2 cellular contexts compared by ENCODE assay signal in the genomic region with DNA sequence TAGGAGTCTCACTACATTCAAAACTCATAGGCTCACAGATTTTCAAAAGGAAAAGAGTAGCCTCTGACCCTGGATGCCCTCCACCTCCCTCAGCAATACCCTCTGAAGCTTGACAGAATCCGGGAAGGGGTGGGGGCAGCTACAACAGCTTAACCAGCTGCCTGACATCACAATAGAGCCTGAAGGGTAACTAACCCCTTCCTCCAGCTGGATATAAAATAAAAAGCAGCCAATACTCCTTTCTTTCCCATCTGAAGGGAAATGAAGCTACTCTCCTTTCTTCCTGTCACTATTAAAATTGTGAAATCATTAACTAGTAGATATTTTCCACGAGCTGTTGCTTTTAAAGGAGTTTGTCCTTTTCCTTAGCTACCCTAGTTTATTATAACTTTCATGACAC.
TF ChIP-seq lines count a peak whose summit lies in the region.

No MANE protein-coding gene starts in this region.

TF ChIP-seq in A549, 52 proteins besides CTCF, POLR2A, EP300 and RAD21:
- TF ChIP-seq ESRRA (IDR thresholded peaks at IDR 0.05; ENCODE audit: borderline replicate concordance, low read length): no peak
- TF ChIP-seq, protein P1, sequence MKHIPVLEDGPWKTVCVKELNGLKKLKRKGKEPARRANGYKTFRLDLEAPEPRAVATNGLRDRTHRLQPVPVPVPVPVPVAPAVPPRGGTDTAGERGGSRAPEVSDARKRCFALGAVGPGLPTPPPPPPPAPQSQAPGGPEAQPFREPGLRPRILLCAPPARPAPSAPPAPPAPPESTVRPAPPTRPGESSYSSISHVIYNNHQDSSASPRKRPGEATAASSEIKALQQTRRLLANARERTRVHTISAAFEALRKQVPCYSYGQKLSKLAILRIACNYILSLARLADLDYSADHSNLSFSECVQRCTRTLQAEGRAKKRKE (CRISPR knock-in tag; IDR thresholded peaks at IDR 0.05; ENCODE audit: low read depth): no peak
- no peak for TF ChIP-seq FOSL2 (IDR thresholded peaks at IDR 0.05)
- TF ChIP-seq FOSL2 (CRISPR knock-in tag; IDR thresholded peaks at IDR 0.05): no peak
- no peak for TF ChIP-seq RNF2 (IDR thresholded peaks at IDR 0.05; ENCODE audit: borderline replicate concordance, low read depth)
- TF ChIP-seq ZSCAN20 (CRISPR knock-in tag; IDR thresholded peaks at IDR 0.05): no peak
- no peak for TF ChIP-seq TFCP2L1 (CRISPR knock-in tag; IDR thresholded peaks at IDR 0.05)
- no peak for TF ChIP-seq EHF (CRISPR knock-in tag; IDR thresholded peaks at IDR 0.05)
- TF ChIP-seq CEBPB (IDR thresholded peaks at IDR 0.05): no peak
- no peak for TF ChIP-seq CBX8 (IDR thresholded peaks at IDR 0.05)
- TF ChIP-seq CHD4 (IDR thresholded peaks at IDR 0.05; ENCODE audit: borderline replicate concordance): no peak
- TF ChIP-seq HEYL (CRISPR knock-in tag; IDR thresholded peaks at IDR 0.05): no peak
- no peak for TF ChIP-seq BHLHE40 (IDR thresholded peaks at IDR 0.05; ENCODE audit: low read depth, low read length)
TF ChIP-seq in A549: peak in this region for 0.

TF ChIP-seq in SK-N-SH, 30 proteins besides CTCF, POLR2A, EP300 and RAD21:
- TF ChIP-seq, protein P2, sequence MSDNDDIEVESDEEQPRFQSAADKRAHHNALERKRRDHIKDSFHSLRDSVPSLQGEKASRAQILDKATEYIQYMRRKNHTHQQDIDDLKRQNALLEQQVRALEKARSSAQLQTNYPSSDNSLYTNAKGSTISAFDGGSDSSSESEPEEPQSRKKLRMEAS (IDR thresholded peaks at IDR 0.05; ENCODE audit: low read depth): no peak
- TF ChIP-seq TCF12 (IDR thresholded peaks at IDR 0.05) (no peak), RFX5 (IDR thresholded peaks at IDR 0.05; ENCODE audit: low read length) (no peak), SMC3 (IDR thresholded peaks at IDR 0.05; ENCODE audit: low read depth, low read length) (no peak), MEF2A (IDR thresholded peaks at IDR 0.05; ENCODE audit: borderline replicate concordance, low read depth) (no peak), EZH2phosphoT487 (IDR thresholded peaks at IDR 0.05; ENCODE audit: borderline replicate concordance, low read depth) (no peak), TAF1 (IDR thresholded peaks at IDR 0.05; ENCODE audit: borderline replicate concordance, low read depth, low read length) (no peak), MXI1 (IDR thresholded peaks at IDR 0.05; ENCODE audit: low read depth, low read length) (no peak), SIN3A (IDR thresholded peaks at IDR 0.05; ENCODE audit: borderline replicate concordance, low read depth, low read length) (no peak), FOSL2 (IDR thresholded peaks at IDR 0.05; ENCODE audit: borderline replicate concordance, low read depth) (no peak), JUND (IDR thresholded peaks at IDR 0.05) (no peak), RXRA (IDR thresholded peaks at IDR 0.05; ENCODE audit: borderline replicate concordance, low read depth) (no peak), NRF1 (IDR thresholded peaks at IDR 0.05; ENCODE audit: low read depth, low read length) (no peak), POLR2AphosphoS5 (IDR thresholded peaks at IDR 0.05; ENCODE audit: low read depth, low read length) (no peak)
- TF ChIP-seq, protein P3, sequence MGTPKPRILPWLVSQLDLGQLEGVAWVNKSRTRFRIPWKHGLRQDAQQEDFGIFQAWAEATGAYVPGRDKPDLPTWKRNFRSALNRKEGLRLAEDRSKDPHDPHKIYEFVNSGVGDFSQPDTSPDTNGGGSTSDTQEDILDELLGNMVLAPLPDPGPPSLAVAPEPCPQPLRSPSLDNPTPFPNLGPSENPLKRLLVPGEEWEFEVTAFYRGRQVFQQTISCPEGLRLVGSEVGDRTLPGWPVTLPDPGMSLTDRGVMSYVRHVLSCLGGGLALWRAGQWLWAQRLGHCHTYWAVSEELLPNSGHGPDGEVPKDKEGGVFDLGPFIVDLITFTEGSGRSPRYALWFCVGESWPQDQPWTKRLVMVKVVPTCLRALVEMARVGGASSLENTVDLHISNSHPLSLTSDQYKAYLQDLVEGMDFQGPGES (IDR thresholded peaks at IDR 0.05; ENCODE audit: low read depth, low read length): no peak
- TF ChIP-seq, protein P4, sequence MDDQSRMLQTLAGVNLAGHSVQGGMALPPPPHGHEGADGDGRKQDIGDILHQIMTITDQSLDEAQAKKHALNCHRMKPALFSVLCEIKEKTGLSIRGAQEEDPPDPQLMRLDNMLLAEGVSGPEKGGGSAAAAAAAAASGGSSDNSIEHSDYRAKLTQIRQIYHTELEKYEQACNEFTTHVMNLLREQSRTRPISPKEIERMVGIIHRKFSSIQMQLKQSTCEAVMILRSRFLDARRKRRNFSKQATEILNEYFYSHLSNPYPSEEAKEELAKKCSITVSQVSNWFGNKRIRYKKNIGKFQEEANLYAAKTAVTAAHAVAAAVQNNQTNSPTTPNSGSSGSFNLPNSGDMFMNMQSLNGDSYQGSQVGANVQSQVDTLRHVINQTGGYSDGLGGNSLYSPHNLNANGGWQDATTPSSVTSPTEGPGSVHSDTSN (IDR thresholded peaks at IDR 0.05): no peak
